In the genomic region with DNA sequence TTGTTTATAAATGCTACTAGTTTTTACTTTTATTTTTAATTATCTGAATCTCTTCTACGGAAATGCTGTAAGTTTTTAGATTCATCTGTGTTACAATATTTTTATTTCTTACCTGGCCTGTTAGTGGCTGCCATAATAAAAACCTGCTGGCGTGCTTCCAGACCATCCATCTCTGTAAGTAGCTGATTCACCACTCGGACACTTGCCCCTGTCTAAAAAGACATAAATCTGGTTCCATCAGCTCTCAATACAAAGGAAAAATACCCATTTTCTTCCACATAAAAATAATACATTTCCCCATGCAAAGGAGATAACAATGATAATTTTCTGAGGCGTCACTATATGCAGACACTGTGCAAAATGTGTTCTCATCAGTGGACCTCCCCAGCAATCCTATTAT, we compare ENCODE assay signal across 10 cellular contexts.
"Had no signal": no experiment of that assay in that cellular context is flagged by ENCODE, and none has a peak within 500 bp of the region (broad histone marks: within the 10 kb centered on the region; RNA-seq: fewer than 3 reads in every experiment).

No MANE protein-coding gene starts in this region.

- DNase-seq: activated CD4-positive, CD25-positive, alpha-beta regulatory T cell treated with anti-CD3 and anti-CD28 coated beads, Interleukin-2, amount 50 U/mL, for 72 hours; activated naive CD4-positive, alpha-beta T cell; foreskin melanocyte; heart left ventricle; left ventricle myocardium inferior; pancreas; stimulated activated CD4-positive, alpha-beta T cell treated with anti-CD3 and anti-CD28 coated beads, Interleukin-2, amount 100 ng/mL, for 48 hours; stimulated activated naive CD4-positive, alpha-beta T cell treated with Interleukin-2 at 50 U/mL for 16 hours; T-helper 9 cell; trophoblast cell had no signal
